In the genomic region with DNA sequence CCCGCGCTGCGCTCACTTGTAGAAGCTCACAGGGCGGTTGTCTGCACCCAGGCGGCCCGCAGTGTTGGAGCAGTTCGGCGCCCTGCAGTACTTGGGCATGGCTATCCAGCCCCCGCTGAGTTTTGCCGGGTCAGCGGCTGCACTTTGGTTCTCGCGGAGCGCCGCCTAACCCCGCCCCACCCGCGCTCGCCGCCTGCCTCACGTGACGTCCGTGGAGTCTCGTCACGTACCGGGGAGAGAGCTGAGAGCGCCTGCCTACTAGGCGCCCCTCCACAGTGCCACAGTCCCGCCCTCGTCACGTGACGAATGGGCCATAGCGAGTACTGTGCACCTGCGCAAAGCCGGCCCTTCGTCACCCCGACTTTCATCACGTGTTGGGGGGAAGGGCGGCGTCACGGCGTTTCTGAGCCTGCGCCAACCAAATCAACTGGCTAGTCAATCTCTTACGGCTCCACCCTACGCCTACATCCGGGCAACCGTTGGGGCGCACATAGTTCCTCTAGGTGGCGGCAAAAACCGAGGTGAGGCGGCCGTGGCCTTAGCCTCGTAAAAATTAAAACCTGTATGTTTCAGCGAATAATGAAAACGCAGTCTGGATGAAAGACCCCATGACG, we compare ENCODE assay signal across 1 cellular context.
A peak's percentile ranks its signal among the peaks of the same experiment; 100 is the strongest.
TF ChIP-seq lines count a peak whose summit lies in the region.

A gene with protein sequence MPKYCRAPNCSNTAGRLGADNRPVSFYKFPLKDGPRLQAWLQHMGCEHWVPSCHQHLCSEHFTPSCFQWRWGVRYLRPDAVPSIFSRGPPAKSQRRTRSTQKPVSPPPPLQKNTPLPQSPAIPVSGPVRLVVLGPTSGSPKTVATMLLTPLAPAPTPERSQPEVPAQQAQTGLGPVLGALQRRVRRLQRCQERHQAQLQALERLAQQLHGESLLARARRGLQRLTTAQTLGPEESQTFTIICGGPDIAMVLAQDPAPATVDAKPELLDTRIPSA (minus strand): TSS at position 167 of the 614 bp plus-strand sequence. CDS start 68 bp downstream, at position 99.

TF ChIP-seq in K562, 482 proteins besides CTCF, POLR2A, EP300 and RAD21 (continued from another document and continues in another):
- TF ChIP-seq, protein P1, sequence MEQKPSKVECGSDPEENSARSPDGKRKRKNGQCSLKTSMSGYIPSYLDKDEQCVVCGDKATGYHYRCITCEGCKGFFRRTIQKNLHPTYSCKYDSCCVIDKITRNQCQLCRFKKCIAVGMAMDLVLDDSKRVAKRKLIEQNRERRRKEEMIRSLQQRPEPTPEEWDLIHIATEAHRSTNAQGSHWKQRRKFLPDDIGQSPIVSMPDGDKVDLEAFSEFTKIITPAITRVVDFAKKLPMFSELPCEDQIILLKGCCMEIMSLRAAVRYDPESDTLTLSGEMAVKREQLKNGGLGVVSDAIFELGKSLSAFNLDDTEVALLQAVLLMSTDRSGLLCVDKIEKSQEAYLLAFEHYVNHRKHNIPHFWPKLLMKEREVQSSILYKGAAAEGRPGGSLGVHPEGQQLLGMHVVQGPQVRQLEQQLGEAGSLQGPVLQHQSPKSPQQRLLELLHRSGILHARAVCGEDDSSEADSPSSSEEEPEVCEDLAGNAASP (IDR thresholded peaks at IDR 0.05): no peak
- TF ChIP-seq HDAC1 (IDR thresholded peaks at IDR 0.05) (peak in 1 of 2 experiments; percentile 93; a peak in 2 of 4 replicates), KLF1 (tag; IDR thresholded peaks at IDR 0.05) (peak; percentile 82; the same call in 1 of the 2 replicates), CHD7 (IDR thresholded peaks at IDR 0.05; ENCODE audit: low read depth, low read length) (no peak), ZNF764 (CRISPR knock-in tag; IDR thresholded peaks at IDR 0.05; ENCODE audit: low read depth) (no peak), PHF21A (IDR thresholded peaks at IDR 0.05; ENCODE audit: borderline replicate concordance, low read depth) (0 out of 2 replicates have a peak, but pooled peaks have one; percentile 17), ZNF280A (IDR thresholded peaks at IDR 0.05; ENCODE audit: low read depth, partially characterized antibody) (no peak), KDM4B (IDR thresholded peaks at IDR 0.05; ENCODE audit: borderline replicate concordance in 2 of 2, low read depth in 1 of 2) (no peak; a peak in 1 of 4 replicates), TRIM28 (IDR thresholded peaks at IDR 0.05) (no peak; the same call in none of the 2 replicates), ZEB2 (IDR thresholded peaks at IDR 0.05) (peak; percentile 59; the same call in 1 of the 2 replicates), TEAD4 (IDR thresholded peaks at IDR 0.05; ENCODE audit: low read length) (no peak), TEAD4 (CRISPR knock-in tag; IDR thresholded peaks at IDR 0.05; ENCODE audit: borderline replicate concordance) (no peak), TARDBP (IDR thresholded peaks at IDR 0.05) (peak; percentile 63; the same call in 1 of the 2 replicates), FOXP1 (CRISPR knock-in tag; IDR thresholded peaks at IDR 0.05) (peak; percentile 79), NBN (IDR thresholded peaks at IDR 0.05; ENCODE audit: low read depth) (no peak; the same call in 1 of the 2 replicates), CREB3 (tag; conservative IDR thresholded peaks at IDR 0.05; ENCODE audit: low read depth) (no peak), PHTF2 (CRISPR knock-in tag; IDR thresholded peaks at IDR 0.05) (no peak), FIP1L1 (IDR thresholded peaks at IDR 0.05; ENCODE audit: low read depth, low read length, poor library complexity, severe bottlenecking) (peak; percentile 41), ZSCAN29 (IDR thresholded peaks at IDR 0.05) (no peak), ZNF699 (CRISPR knock-in tag; IDR thresholded peaks at IDR 0.05; ENCODE audit: insufficient replicate concordance) (no peak), CSDE1 (IDR thresholded peaks at IDR 0.05) (no peak), ZFP1 (CRISPR knock-in tag; IDR thresholded peaks at IDR 0.05) (no peak), NCOA1 (IDR thresholded peaks at IDR 0.05; ENCODE audit: low read depth) (peak; percentile 57; the same call in 1 of the 2 replicates), RBFOX2 (IDR thresholded peaks at IDR 0.05; ENCODE audit: low read depth, low read length) (no peak)
- TF ChIP-seq, protein P2, sequence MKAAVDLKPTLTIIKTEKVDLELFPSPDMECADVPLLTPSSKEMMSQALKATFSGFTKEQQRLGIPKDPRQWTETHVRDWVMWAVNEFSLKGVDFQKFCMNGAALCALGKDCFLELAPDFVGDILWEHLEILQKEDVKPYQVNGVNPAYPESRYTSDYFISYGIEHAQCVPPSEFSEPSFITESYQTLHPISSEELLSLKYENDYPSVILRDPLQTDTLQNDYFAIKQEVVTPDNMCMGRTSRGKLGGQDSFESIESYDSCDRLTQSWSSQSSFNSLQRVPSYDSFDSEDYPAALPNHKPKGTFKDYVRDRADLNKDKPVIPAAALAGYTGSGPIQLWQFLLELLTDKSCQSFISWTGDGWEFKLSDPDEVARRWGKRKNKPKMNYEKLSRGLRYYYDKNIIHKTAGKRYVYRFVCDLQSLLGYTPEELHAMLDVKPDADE (conservative IDR thresholded peaks at IDR 0.05; ENCODE audit: control insufficient read depth, low read depth, low read length): no peak
- TF ChIP-seq, protein P3, sequence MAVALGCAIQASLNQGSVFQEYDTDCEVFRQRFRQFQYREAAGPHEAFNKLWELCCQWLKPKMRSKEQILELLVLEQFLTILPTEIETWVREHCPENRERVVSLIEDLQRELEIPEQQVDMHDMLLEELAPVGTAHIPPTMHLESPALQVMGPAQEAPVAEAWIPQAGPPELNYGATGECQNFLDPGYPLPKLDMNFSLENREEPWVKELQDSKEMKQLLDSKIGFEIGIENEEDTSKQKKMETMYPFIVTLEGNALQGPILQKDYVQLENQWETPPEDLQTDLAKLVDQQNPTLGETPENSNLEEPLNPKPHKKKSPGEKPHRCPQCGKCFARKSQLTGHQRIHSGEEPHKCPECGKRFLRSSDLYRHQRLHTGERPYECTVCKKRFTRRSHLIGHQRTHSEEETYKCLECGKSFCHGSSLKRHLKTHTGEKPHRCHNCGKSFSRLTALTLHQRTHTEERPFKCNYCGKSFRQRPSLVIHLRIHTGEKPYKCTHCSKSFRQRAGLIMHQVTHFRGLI (CRISPR knock-in tag; IDR thresholded peaks at IDR 0.05): no peak
- TF ChIP-seq, protein P4, sequence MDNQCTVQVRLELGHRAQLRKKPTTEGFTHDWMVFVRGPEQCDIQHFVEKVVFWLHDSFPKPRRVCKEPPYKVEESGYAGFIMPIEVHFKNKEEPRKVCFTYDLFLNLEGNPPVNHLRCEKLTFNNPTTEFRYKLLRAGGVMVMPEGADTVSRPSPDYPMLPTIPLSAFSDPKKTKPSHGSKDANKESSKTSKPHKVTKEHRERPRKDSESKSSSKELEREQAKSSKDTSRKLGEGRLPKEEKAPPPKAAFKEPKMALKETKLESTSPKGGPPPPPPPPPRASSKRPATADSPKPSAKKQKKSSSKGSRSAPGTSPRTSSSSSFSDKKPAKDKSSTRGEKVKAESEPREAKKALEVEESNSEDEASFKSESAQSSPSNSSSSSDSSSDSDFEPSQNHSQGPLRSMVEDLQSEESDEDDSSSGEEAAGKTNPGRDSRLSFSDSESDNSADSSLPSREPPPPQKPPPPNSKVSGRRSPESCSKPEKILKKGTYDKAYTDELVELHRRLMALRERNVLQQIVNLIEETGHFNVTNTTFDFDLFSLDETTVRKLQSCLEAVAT (IDR thresholded peaks at IDR 0.05): no peak; a peak in 1 of 4 replicates
- TF ChIP-seq, protein P5, sequence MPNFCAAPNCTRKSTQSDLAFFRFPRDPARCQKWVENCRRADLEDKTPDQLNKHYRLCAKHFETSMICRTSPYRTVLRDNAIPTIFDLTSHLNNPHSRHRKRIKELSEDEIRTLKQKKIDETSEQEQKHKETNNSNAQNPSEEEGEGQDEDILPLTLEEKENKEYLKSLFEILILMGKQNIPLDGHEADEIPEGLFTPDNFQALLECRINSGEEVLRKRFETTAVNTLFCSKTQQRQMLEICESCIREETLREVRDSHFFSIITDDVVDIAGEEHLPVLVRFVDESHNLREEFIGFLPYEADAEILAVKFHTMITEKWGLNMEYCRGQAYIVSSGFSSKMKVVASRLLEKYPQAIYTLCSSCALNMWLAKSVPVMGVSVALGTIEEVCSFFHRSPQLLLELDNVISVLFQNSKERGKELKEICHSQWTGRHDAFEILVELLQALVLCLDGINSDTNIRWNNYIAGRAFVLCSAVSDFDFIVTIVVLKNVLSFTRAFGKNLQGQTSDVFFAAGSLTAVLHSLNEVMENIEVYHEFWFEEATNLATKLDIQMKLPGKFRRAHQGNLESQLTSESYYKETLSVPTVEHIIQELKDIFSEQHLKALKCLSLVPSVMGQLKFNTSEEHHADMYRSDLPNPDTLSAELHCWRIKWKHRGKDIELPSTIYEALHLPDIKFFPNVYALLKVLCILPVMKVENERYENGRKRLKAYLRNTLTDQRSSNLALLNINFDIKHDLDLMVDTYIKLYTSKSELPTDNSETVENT (CRISPR knock-in tag; IDR thresholded peaks at IDR 0.05): peak; percentile 94
